8 cellular contexts compared by ENCODE assay signal in the genomic region with DNA sequence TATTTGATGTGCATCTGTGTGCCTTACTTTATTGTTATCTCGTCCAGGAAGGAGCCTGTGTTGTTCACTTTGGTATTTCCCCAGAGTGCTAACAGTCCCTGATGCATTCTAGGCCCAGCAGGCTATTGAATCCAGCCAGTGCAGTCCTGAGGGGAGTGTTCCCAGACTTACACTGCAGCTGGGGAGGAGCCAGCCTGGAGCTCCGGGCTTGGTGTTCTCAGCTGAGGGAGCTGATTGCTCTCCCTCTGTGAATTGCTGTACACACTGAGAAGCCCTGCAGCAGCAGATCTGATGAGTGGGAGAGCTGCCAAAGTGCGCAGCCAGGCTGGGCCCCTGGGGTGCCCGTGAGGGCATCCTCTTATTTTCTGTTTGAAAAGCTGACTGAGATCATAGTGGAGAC.
DNase-seq lines count a peak whose midpoint lies in the region; ATAC-seq and TF ChIP-seq lines count a peak whose summit lies in the region.

No MANE protein-coding gene starts in this region.

- no peak overlapping the region for H3K4me3 ChIP-seq in HUES64 (ENCODE audit: low read length)
- peak overlapping the region; percentile 52 for H3K4me3 ChIP-seq in SK-N-MC
- H3K4me3 ChIP-seq in heart left ventricle = no peak overlapping the region

- no peak for TF ChIP-seq POLR2A in heart left ventricle (IDR thresholded peaks at IDR 0.05)

- no peak for TF ChIP-seq CTCF in heart left ventricle (IDR thresholded peaks at IDR 0.05)

- no peaks in the 10 kb centered on the region for H3K9me3 Mint-ChIP-seq in T-helper 2 cell treated with Interferon-gamma antibody and Interleukin-4, amounts not matched to agents 5 μg/mL and 100 μg/mL, for 36 hours

- DNase-seq in SK-N-MC (ENCODE audit: low read depth, low spot score) (peak; percentile 88), heart left ventricle (peak in 4 of 5 donors; percentile 44 to 68 (median 46)), retina (peak; percentile 74), GM19240 (ENCODE audit: insufficient read length, low spot score) (no peak)
- DNase-seq in T-helper 2 cell treated with Interferon-gamma antibody and Interleukin-4, amounts not matched to agents 5 μg/mL and 100 μg/mL, for 36 hours (ENCODE audit: low spot score) = no peak
- DNase-seq in activated effector memory CD4-positive, alpha-beta T cell treated with anti-CD3 and anti-CD28 coated beads, Interleukin-2, amount 50 U/mL, for 16 hours = no peak

- no peak overlapping the region for H3K9ac ChIP-seq in HUES64 (ENCODE audit: low read depth, low read length)
- no peak overlapping the region for H3K9ac ChIP-seq in SK-N-MC (ENCODE audit: insufficient read length)

- peaks cover 3% of the 10 kb centered on the region for H3K27me3 Mint-ChIP-seq in T-helper 2 cell treated with Interferon-gamma antibody and Interleukin-4, amounts not matched to agents 5 μg/mL and 100 μg/mL, for 36 hours (ENCODE audit: low read depth)

- WGBS in HUES64 = 58% methylated on average over 4 of the region's 4 CpGs
- WGBS in heart left ventricle, 4 donors = 19 to 22% (median 21%) methylated on average over 4 of the region's 4 CpGs

- H3K27me3 ChIP-seq in HUES64 (ENCODE audit: insufficient read depth, low read length) (no peaks in the 10 kb centered on the region), heart left ventricle (no peaks in the 10 kb centered on the region)

- ATAC-seq in heart left ventricle (peak; percentile 91 to 96 (median 94)), HG03045 (IDR thresholded peaks at IDR 0.05; ENCODE audit: unreplicated experiment) (no peak)

- H3K27ac ChIP-seq in HUES64 (ENCODE audit: low read depth, low read length) (peak overlapping the region; percentile 85), SK-N-MC (no peak overlapping the region), heart left ventricle (peak overlapping the region in 1 of 12 donors; percentile 13)

- H3K4me3 Mint-ChIP-seq in T-helper 2 cell treated with Interferon-gamma antibody and Interleukin-4, amounts not matched to agents 5 μg/mL and 100 μg/mL, for 36 hours = no peak overlapping the region

- intact Hi-C loops in heart left ventricle (cut with DNase I) = no loop called here

- H3K4me1 Mint-ChIP-seq in T-helper 2 cell treated with Interferon-gamma antibody and Interleukin-4, amounts not matched to agents 5 μg/mL and 100 μg/mL, for 36 hours (ENCODE audit: low read depth) = peaks cover 3% of the 10 kb centered on the region

- H3K36me3 Mint-ChIP-seq in T-helper 2 cell treated with Interferon-gamma antibody and Interleukin-4, amounts not matched to agents 5 μg/mL and 100 μg/mL, for 36 hours (ENCODE audit: low read depth) = no peaks in the 10 kb centered on the region

- H3K9me3 ChIP-seq in HUES64 (ENCODE audit: insufficient read depth, low read depth, low read length) = no peaks in the 10 kb centered on the region
- no peaks in the 10 kb centered on the region for H3K9me3 ChIP-seq in SK-N-MC (ENCODE audit: low read depth, low read length)
- no peaks in the 10 kb centered on the region for H3K9me3 ChIP-seq in heart left ventricle

- H3K4me1 ChIP-seq in HUES64 (ENCODE audit: insufficient read depth, low read length) (peaks cover 54% of the 10 kb centered on the region), heart left ventricle (peaks cover 0 to 12% (median 0%) of the 10 kb centered on the region in 12 donors)

- H3K27ac Mint-ChIP-seq in T-helper 2 cell treated with Interferon-gamma antibody and Interleukin-4, amounts not matched to agents 5 μg/mL and 100 μg/mL, for 36 hours = no peak overlapping the region

- H3K36me3 ChIP-seq in HUES64 (ENCODE audit: insufficient read depth, low read length) (no peaks in the 10 kb centered on the region), SK-N-MC (ENCODE audit: insufficient read depth, low read length) (no peaks in the 10 kb centered on the region), heart left ventricle (no peaks in the 10 kb centered on the region)

Comparison
In these comparisons a context has a peak if more than half of its experiments do, and no peak if none do; other contexts are left out.
1. DNase-seq: peak in SK-N-MC (single experiment), heart left ventricle (4 of 5) and retina (single experiment); none in T-helper 2 cell treated with Interferon-gamma antibody and Interleukin-4, amounts not matched to agents 5 μg/mL and 100 μg/mL, for 36 hours (single experiment), GM19240 (single experiment) and activated effector memory CD4-positive, alpha-beta T cell treated with anti-CD3 and anti-CD28 coated beads, Interleukin-2, amount 50 U/mL, for 16 hours (single experiment).